16 cellular contexts compared by ENCODE assay signal in the genomic region with DNA sequence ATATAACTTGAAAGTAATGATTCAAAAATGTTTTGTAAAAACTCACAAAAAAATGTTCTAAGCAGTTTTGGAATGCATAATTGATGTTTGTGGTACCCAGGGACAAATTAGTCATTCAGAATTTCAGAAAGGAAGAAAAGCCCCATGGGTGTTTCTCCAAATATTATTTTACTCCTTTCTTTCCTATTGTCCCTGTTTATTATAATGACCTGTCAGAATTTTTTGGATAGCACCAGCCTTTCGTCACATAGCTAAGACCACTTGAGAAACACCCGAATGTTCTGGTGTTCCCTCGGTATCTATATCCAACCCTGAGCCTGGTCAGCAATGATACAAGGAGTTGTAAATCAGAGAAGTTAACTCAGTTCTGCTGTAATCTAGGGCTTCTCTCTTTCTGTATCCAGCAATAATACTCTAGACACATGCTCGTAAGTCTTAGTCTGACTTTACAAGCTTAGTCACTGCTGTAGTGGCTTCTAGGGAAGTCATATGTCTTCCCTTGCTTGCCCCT.
DNase-seq lines count a peak whose midpoint lies in the region; TF ChIP-seq lines count a peak whose summit lies in the region.
"Had no signal": no experiment of that assay in that cellular context is flagged by ENCODE, and none has a peak within 500 bp of the region (broad histone marks: within the 10 kb centered on the region; RNA-seq: fewer than 3 reads in every experiment).

No MANE protein-coding gene starts in this region.

- TF ChIP-seq CTCF in astrocyte of the spinal cord (IDR thresholded peaks at IDR 0.05; ENCODE audit: low read depth, low read length) (no peak), right atrium auricular region (IDR thresholded peaks at IDR 0.05) (no peak), suprapubic skin (IDR thresholded peaks at IDR 0.05) (no peak), RWPE1 (conservative IDR thresholded peaks at IDR 0.05; ENCODE audit: low read depth) (no peak)

- 2% methylated on average over 4 of the region's 4 CpGs for WGBS in GM23248 (ENCODE audit: low coverage in 1 of 2, low lambda C conversion rate in 2 of 2, missing lambda C conversion rate in 2 of 2), 2 experiments
- 71% methylated on average over 4 of the region's 4 CpGs for WGBS in suprapubic skin

- CTCF ChIA-PET in RWPE1 (lab: Yijun Ruan, JAX) = interaction anchor here (0.7 kb wide), 1 partner anchor 191 kb away, joined by 3 read pairs; no protein-coding TSS in a partner anchor

- H3F3A ChIP-seq in GM23248 (ENCODE audit: insufficient read depth) = peaks cover 24% of the 10 kb centered on the region

- 0 out of 2 replicates have a peak, but pooled peaks cover 6% of the 10 kb centered on the region for H3K9me2 ChIP-seq in GM23248 (ENCODE audit: insufficient read depth)

- no peaks in the 10 kb centered on the region for H4K20me1 ChIP-seq in GM23248 (ENCODE audit: insufficient read depth)

- no peak overlapping the region for H3K9ac ChIP-seq in GM23248

- H3K27ac ChIP-seq in GM23248 (peak overlapping the region; percentile 27), right atrium auricular region (peak overlapping the region; percentile 36 to 69), suprapubic skin (peak overlapping the region; percentile 2), RWPE1 (no peak overlapping the region)
- H3K27ac ChIP-seq: esophagus squamous epithelium, neutrophil, stomach had no signal

- H3K4me2 ChIP-seq in GM23248 (ENCODE audit: unreplicated experiment) = peak overlapping the region; percentile 64

- H3K27me3 ChIP-seq in GM23248 (replicated peaks; ENCODE audit: insufficient read depth) (no peaks in the 10 kb centered on the region), right atrium auricular region (no peaks in the 10 kb centered on the region), suprapubic skin (no peaks in the 10 kb centered on the region)
- H3K27me3 ChIP-seq: esophagus squamous epithelium, neutrophil, stomach had no signal

- peaks cover 50% of the 10 kb centered on the region for H3K4me1 ChIP-seq in GM23248 (ENCODE audit: insufficient read depth)
- peaks cover 0 to 33% of the 10 kb centered on the region in 2 donors for H3K4me1 ChIP-seq in right atrium auricular region
- peaks cover 6% of the 10 kb centered on the region for H3K4me1 ChIP-seq in suprapubic skin

- POLR2A ChIA-PET in RWPE1 (lab: Yijun Ruan, JAX; ENCODE audit: low non-redundant PET) = no interaction called here

- no peak for TF ChIP-seq POLR2A in suprapubic skin (IDR thresholded peaks at IDR 0.05)

- DNase-seq in GM23248 = peak; percentile 62
- DNase-seq in astrocyte of the spinal cord (ENCODE audit: low read depth, low spot score) = peak; percentile 72
- DNase-seq in right atrium auricular region (ENCODE audit: low spot score) = no peak
- DNase-seq in suprapubic skin (ENCODE audit: low spot score in 2 of 2) = no peak
- DNase-seq in HuH-7 (ENCODE audit: low spot score) = no peak
- DNase-seq in Kasumi-1 (lab: John Stamatoyannopoulos, UW) = no peak
- DNase-seq in RWPE1 (ENCODE audit: low spot score) = no peak
- DNase-seq: activated CD4-positive, alpha-beta T cell treated with anti-CD3 and anti-CD28 coated beads, Interleukin-2, amount 10 ng/mL, durations not matched to agents 7 days and 5 days; activated T-cell treated with anti-CD3 and anti-CD28 coated beads, Interleukin-2, amount 50 U/mL, for 48 hours; esophagus squamous epithelium; mesendoderm; NCI-H1092; NCI-H2171; SHP77 treated with DMSO at 0.1 percent for 48 hours; stomach had no signal

- H3K79me2 ChIP-seq in GM23248 (ENCODE audit: insufficient read depth) = no peaks in the 10 kb centered on the region

- in situ Hi-C loops in GM23248 (cut with MboI) = no loop called here
- in situ Hi-C loops in astrocyte of the spinal cord (cut with HindIII; ENCODE audit: low sequenced_read_pairs) = no loop called here

- H3K4me3 ChIP-seq in GM23248 (peak overlapping the region; percentile 37), astrocyte of the spinal cord (ENCODE audit: low read depth, low read length) (no peak overlapping the region), right atrium auricular region (no peak overlapping the region), suprapubic skin (no peak overlapping the region)
- H3K4me3 ChIP-seq: esophagus squamous epithelium, stomach had no signal

- no peak overlapping the region for H2AFZ ChIP-seq in GM23248

- TF ChIP-seq EP300 in suprapubic skin (IDR thresholded peaks at IDR 0.05) = no peak

- H3K9me3 ChIP-seq in GM23248 (ENCODE audit: low read depth) (no peaks in the 10 kb centered on the region), right atrium auricular region (no peaks in the 10 kb centered on the region), suprapubic skin (no peaks in the 10 kb centered on the region)
- H3K9me3 ChIP-seq: esophagus squamous epithelium, neutrophil had no signal

- H3K36me3 ChIP-seq in GM23248 (ENCODE audit: low read depth) (no peaks in the 10 kb centered on the region), right atrium auricular region (no peaks in the 10 kb centered on the region), suprapubic skin (no peaks in the 10 kb centered on the region)
- H3K36me3 ChIP-seq: esophagus squamous epithelium, neutrophil, stomach had no signal

Comparison
In these comparisons a context has a peak if more than half of its experiments do, and no peak if none do; other contexts are left out.
1. DNase-seq: peak in GM23248 (single experiment) and astrocyte of the spinal cord (single experiment); none in right atrium auricular region (single experiment), suprapubic skin (0 of 2), HuH-7 (single experiment), Kasumi-1 (0 of 2) and RWPE1 (single experiment).